ENCODE assay signal across 1 cellular context in genomic region chr14:24316597-24316950, GRCh38.
TF ChIP-seq lines count a peak whose summit lies in the region.

No MANE protein-coding gene starts in this region.

TF ChIP-seq in HepG2, 621 proteins besides CTCF, POLR2A, EP300 and RAD21:
- TF ChIP-seq RELA (CRISPR knock-in tag; IDR thresholded peaks at IDR 0.05) (0 out of 2 replicates have a peak, but pooled peaks have one; percentile 0), ZNF337 (CRISPR knock-in tag; IDR thresholded peaks at IDR 0.05; ENCODE audit: borderline replicate concordance, low read depth) (peak; percentile 19; the same call in 1 of the 2 replicates), IRX3 (CRISPR knock-in tag; IDR thresholded peaks at IDR 0.05; ENCODE audit: borderline replicate concordance, low read depth) (no peak)
